ENCODE assay signal across 13 cellular contexts in genomic region chr17:21731076-21731475, GRCh38. TPM values are rescaled to one million over a fixed set of nuclear protein-coding genes. Genes with fewer than 3 reads are reported as not detected.
A peak's percentile ranks its signal among the peaks of the same experiment; 100 is the strongest.
DNase-seq lines count a peak whose midpoint lies in the region; ATAC-seq and TF ChIP-seq lines count a peak whose summit lies in the region.
"Not testable (repeated sequence)": the region's sequence is repeated elsewhere in the genome, so short reads cannot be mapped to it uniquely, and the experiment has no call there.
"Had no signal": no experiment of that assay in that cellular context is flagged by ENCODE, and none has a peak within 500 bp of the region (broad histone marks: within the 10 kb centered on the region; RNA-seq: fewer than 3 reads in every experiment).

No MANE protein-coding gene starts in this region.

- not testable (repeated sequence) for H3K9ac ChIP-seq in BLaER1 treated with 17β-estradiol and CSF1 and Interleukin-3, amounts not matched to agents 10 nM and 100 nM

- not testable (repeated sequence) for H3K36me3 Mint-ChIP-seq in stimulated activated memory B cell treated with anti-CD40 and anti-IgM and Interleukin-4, amounts not matched to agents 10 μg/mL and 1 μg/mL and 100 μg/mL, for 72 hours

- H3K4me1 ChIP-seq in BLaER1 treated with 17β-estradiol and CSF1 and Interleukin-3, amounts not matched to agents 10 nM and 100 nM = peaks cover 0 to 24% (median 10%) of the 10 kb centered on the region in 10 experiments; a peak in 12 of 20 replicates
- H3K4me1 ChIP-seq in upper lobe of right lung = not testable (repeated sequence)

- not testable (repeated sequence) for H3K27me3 ChIP-seq in BLaER1 treated with 17β-estradiol and CSF1 and Interleukin-3, amounts not matched to agents 10 nM and 100 nM; upper lobe of right lung

- not testable (repeated sequence) for H3K4me3 ChIP-seq in BLaER1 treated with 17β-estradiol and CSF1 and Interleukin-3, amounts not matched to agents 10 nM and 100 nM; coronary artery; upper lobe of right lung

- peaks cover 0 to 12% (median 0%) of the 10 kb centered on the region in 11 experiments; a peak in 6 of 22 replicates for H3K9me3 ChIP-seq in BLaER1 treated with 17β-estradiol and CSF1 and Interleukin-3, amounts not matched to agents 10 nM and 100 nM (replicated peaks in 1 of 11)
- H3K9me3 ChIP-seq in upper lobe of right lung = not testable (repeated sequence)

- intact Hi-C loops in upper lobe of right lung (cut with DNase I) = not testable (repeated sequence)

- H3K4me3 Mint-ChIP-seq in stimulated activated memory B cell treated with anti-CD40 and anti-IgM and Interleukin-4, amounts not matched to agents 10 μg/mL and 1 μg/mL and 100 μg/mL, for 72 hours = not testable (repeated sequence)

- peak overlapping the region in 8 of 11 experiments; percentile 23 to 57 (median 44); a peak in 12 of 22 replicates for H3K4me2 ChIP-seq in BLaER1 treated with 17β-estradiol and CSF1 and Interleukin-3, amounts not matched to agents 10 nM and 100 nM

- not testable (repeated sequence) for H3K27me3 Mint-ChIP-seq in stimulated activated memory B cell treated with anti-CD40 and anti-IgM and Interleukin-4, amounts not matched to agents 10 μg/mL and 1 μg/mL and 100 μg/mL, for 72 hours

- not testable (repeated sequence) for H3K36me3 ChIP-seq in BLaER1 treated with 17β-estradiol and CSF1 and Interleukin-3, amounts not matched to agents 10 nM and 100 nM; upper lobe of right lung

- TF ChIP-seq CTCF in coronary artery (IDR thresholded peaks at IDR 0.05); upper lobe of right lung (IDR thresholded peaks at IDR 0.05): not testable (repeated sequence)

- not testable (repeated sequence) for H3K4me1 Mint-ChIP-seq in stimulated activated memory B cell treated with anti-CD40 and anti-IgM and Interleukin-4, amounts not matched to agents 10 μg/mL and 1 μg/mL and 100 μg/mL, for 72 hours

- H3K9me3 Mint-ChIP-seq in stimulated activated memory B cell treated with anti-CD40 and anti-IgM and Interleukin-4, amounts not matched to agents 10 μg/mL and 1 μg/mL and 100 μg/mL, for 72 hours = not testable (repeated sequence)

- not testable (repeated sequence) for H4K20me1 ChIP-seq in BLaER1 treated with 17β-estradiol and CSF1 and Interleukin-3, amounts not matched to agents 10 nM and 100 nM

- ATAC-seq in esophagus mucosa = peak; percentile 13
- peak; percentile 10 for ATAC-seq in stimulated activated memory B cell treated with anti-CD40 and anti-IgM and Interleukin-4, amounts not matched to agents 10 μg/mL and 1 μg/mL and 100 μg/mL, for 72 hours
- peak; percentile 16 for ATAC-seq in upper lobe of right lung

- DNase-seq in coronary artery (ENCODE audit: low spot score) (peak; percentile 72), islet precursor cell (peak; percentile 40)
- DNase-seq in upper lobe of right lung = not testable (repeated sequence)

- H3K27ac Mint-ChIP-seq in stimulated activated memory B cell treated with anti-CD40 and anti-IgM and Interleukin-4, amounts not matched to agents 10 μg/mL and 1 μg/mL and 100 μg/mL, for 72 hours = not testable (repeated sequence)

- not testable (repeated sequence) for H3K27ac ChIP-seq in BLaER1 treated with 17β-estradiol and CSF1 and Interleukin-3, amounts not matched to agents 10 nM and 100 nM; coronary artery; upper lobe of right lung

RNA-seq across cellular contexts. Expression of gene KCNJ18, which starts 38.8 kb away (rescaled TPM):
- total RNA-seq in esophagus mucosa (not detected), upper lobe of right lung (not detected)
- total RNA-seq: A673; CD4-positive, alpha-beta memory T cell; CD4-positive, CD25-positive, alpha-beta regulatory T cell; CD8-positive, alpha-beta memory T cell; Daoy; G401; GM12878 had no signal
